In genomic region chr7:141663081-141663510, GRCh38 we compare ENCODE assay signal across 1 cellular context.
TF ChIP-seq lines count a peak whose summit lies in the region.

No MANE protein-coding gene starts in this region.

TF ChIP-seq in K562, 482 proteins besides CTCF, POLR2A, EP300 and RAD21 (continued from another document):
- no peak for TF ChIP-seq CLOCK (CRISPR knock-in tag; IDR thresholded peaks at IDR 0.05; ENCODE audit: borderline replicate concordance)
- no peak for TF ChIP-seq PCBP2 (IDR thresholded peaks at IDR 0.05; ENCODE audit: low read depth, low read length, poor library complexity, severe bottlenecking)
- TF ChIP-seq NFIC (IDR thresholded peaks at IDR 0.05): peak; percentile 24; the same call in 1 of the 2 replicates
- TF ChIP-seq FOXK2 (conservative IDR thresholded peaks at IDR 0.05 in 1 of 2, IDR thresholded peaks at IDR 0.05 in 1 of 2; ENCODE audit: low read depth in 2 of 2): no peak
- no peak for TF ChIP-seq ATF1 (CRISPR knock-in tag; IDR thresholded peaks at IDR 0.05)
- no peak for TF ChIP-seq ATF1 (tag; IDR thresholded peaks at IDR 0.05)
- TF ChIP-seq TCF3 (CRISPR knock-in tag; IDR thresholded peaks at IDR 0.05): no peak
- no peak for TF ChIP-seq ZNF79 (CRISPR knock-in tag; IDR thresholded peaks at IDR 0.05; ENCODE audit: low read depth)
- no peak for TF ChIP-seq RNF219 (CRISPR knock-in tag; IDR thresholded peaks at IDR 0.05)
- TF ChIP-seq HMGXB4 (CRISPR knock-in tag; IDR thresholded peaks at IDR 0.05): no peak
- TF ChIP-seq ZNF316 (IDR thresholded peaks at IDR 0.05): peak; percentile 58; the same call in 1 of the 2 replicates
- peak; percentile 57 for TF ChIP-seq C11orf30 (IDR thresholded peaks at IDR 0.05; ENCODE audit: low read depth)
- peak; percentile 76 for TF ChIP-seq NFE2 (IDR thresholded peaks at IDR 0.05; ENCODE audit: low read depth)
- TF ChIP-seq PBX2 (CRISPR knock-in tag; IDR thresholded peaks at IDR 0.05; ENCODE audit: low read depth): no peak
- TF ChIP-seq PBX2 (tag; conservative IDR thresholded peaks at IDR 0.05; ENCODE audit: low read depth): no peak
- peak; percentile 28; the same call in 1 of the 2 replicates for TF ChIP-seq MAFK (IDR thresholded peaks at IDR 0.05; ENCODE audit: low read length)
- no peak for TF ChIP-seq CREB3L1 (IDR thresholded peaks at IDR 0.05; ENCODE audit: borderline replicate concordance, low read depth)
- no peak for TF ChIP-seq PRPF4 (IDR thresholded peaks at IDR 0.05; ENCODE audit: insufficient read depth, low read depth, low read length, poor library complexity, severe bottlenecking)
- TF ChIP-seq MAFG (tag; conservative IDR thresholded peaks at IDR 0.05): peak; percentile 56
- TF ChIP-seq SETDB1 (IDR thresholded peaks at IDR 0.05; ENCODE audit: low read length): peak; percentile 64
- TF ChIP-seq NKRF (IDR thresholded peaks at IDR 0.05; ENCODE audit: borderline replicate concordance): no peak
- no peak for TF ChIP-seq E2F6 (IDR thresholded peaks at IDR 0.05; ENCODE audit: borderline replicate concordance in 1 of 2, extremely low read depth in 1 of 2, insufficient read depth in 1 of 2, insufficient read length in 1 of 2, low read depth in 1 of 2, low read length in 1 of 2, poor library complexity in 1 of 2, severe bottlenecking in 1 of 2)
- no peak for TF ChIP-seq CCAR2 (IDR thresholded peaks at IDR 0.05; ENCODE audit: low read depth, low read length)
- TF ChIP-seq USF2 (CRISPR knock-in tag; IDR thresholded peaks at IDR 0.05): no peak
- no peak for TF ChIP-seq HDAC8 (tag; IDR thresholded peaks at IDR 0.05)
- peak; percentile 21; the same call in 1 of the 2 replicates for TF ChIP-seq MAFF (IDR thresholded peaks at IDR 0.05; ENCODE audit: low read length)
- TF ChIP-seq GATAD2A (IDR thresholded peaks at IDR 0.05): no peak
- TF ChIP-seq MCM7 (IDR thresholded peaks at IDR 0.05): no peak
- TF ChIP-seq ARID2 (IDR thresholded peaks at IDR 0.05): no peak
- TF ChIP-seq CTBP1 (IDR thresholded peaks at IDR 0.05; ENCODE audit: borderline replicate concordance): no peak
- no peak for TF ChIP-seq BCL6 (CRISPR knock-in tag; IDR thresholded peaks at IDR 0.05)
- TF ChIP-seq HES1 (IDR thresholded peaks at IDR 0.05; ENCODE audit: low read depth): no peak
- TF ChIP-seq ATF6 (CRISPR knock-in tag; IDR thresholded peaks at IDR 0.05): no peak
- TF ChIP-seq ZNF717 (CRISPR knock-in tag; IDR thresholded peaks at IDR 0.05): no peak
- TF ChIP-seq ZNF668 (CRISPR knock-in tag; IDR thresholded peaks at IDR 0.05): no peak
- TF ChIP-seq ZNF134 (CRISPR knock-in tag; conservative IDR thresholded peaks at IDR 0.05): no peak
- TF ChIP-seq COPS2 (conservative IDR thresholded peaks at IDR 0.05): no peak
